ENCODE assay signal across 1 cellular context in genomic region chr20:62804632-62805364, GRCh38.
TF ChIP-seq lines count a peak whose summit lies in the region.

OGFR (plus strand) TSS chr20:62804835; CDS start chr20:62804860, 25 bp downstream.

TF ChIP-seq in H1, 55 proteins besides CTCF, POLR2A, EP300 and RAD21 (continued from another document):
- peak; percentile 96 for TF ChIP-seq RBBP5 (IDR thresholded peaks at IDR 0.05; ENCODE audit: borderline replicate concordance, low read depth, low read length)
